In the genomic region with DNA sequence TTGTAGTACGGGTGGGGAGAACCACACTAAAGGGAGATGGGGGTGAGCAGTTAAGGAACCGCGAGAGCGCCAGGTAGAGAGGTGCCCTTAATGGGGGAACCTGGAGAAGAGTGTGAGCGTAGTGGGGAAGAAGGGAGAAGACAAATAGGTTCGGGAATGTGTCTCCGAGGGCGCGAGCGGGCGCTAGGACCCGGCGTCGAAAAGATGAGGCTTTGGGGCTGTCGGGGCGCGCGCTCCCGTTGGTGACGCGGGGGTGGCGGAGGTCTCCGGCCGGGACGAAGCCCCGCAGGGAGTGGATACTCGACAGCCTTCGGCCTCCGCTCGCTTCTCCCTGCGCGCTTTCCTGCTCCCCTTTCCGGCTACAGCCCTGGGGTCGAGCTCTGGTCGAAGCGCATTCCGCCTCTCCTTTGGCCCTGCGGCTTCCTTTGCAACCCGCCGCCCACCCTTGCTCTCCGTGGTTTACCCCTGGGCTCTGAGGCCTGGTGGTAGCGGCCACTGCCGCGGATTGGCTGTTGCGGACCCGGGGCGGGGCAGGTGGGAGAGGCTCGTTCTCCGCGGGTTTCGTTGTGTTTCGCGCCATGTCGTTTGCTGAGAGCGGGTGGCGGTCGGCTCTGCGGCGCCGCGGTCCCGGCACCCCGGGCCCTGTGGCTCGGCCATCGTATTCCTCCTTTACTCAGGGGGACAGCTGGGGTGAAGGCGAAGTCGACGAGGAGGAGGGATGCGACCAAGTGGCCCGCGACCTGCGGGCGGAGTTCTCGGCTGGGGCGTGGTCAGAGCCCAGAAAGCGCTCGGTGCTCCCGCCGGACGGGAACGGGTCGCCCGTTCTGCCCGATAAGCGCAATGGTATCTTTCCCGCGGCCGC, we compare ENCODE assay signal across 1 cellular context.
TF ChIP-seq lines count a peak whose summit lies in the region.

Gene ARL6IP6, plus strand, starts transcription at position 574 of the 862 bp plus-strand sequence. Its CDS starts 5 bp downstream, at position 579.

TF ChIP-seq in HepG2, 621 proteins besides CTCF, POLR2A, EP300 and RAD21 (continued from another document and continues in another):
- TF ChIP-seq, protein P1, sequence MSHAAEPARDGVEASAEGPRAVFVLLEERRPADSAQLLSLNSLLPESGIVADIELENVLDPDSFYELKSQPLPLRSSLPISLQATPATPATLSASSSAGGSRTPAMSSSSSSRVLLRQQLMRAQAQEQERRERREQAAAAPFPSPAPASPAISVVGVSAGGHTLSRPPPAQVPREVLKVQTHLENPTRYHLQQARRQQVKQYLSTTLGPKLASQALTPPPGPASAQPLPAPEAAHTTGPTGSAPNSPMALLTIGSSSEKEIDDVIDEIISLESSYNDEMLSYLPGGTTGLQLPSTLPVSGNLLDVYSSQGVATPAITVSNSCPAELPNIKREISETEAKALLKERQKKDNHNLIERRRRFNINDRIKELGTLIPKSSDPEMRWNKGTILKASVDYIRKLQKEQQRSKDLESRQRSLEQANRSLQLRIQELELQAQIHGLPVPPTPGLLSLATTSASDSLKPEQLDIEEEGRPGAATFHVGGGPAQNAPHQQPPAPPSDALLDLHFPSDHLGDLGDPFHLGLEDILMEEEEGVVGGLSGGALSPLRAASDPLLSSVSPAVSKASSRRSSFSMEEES (CRISPR knock-in tag; IDR thresholded peaks at IDR 0.05): no peak
- TF ChIP-seq ZNF510 (CRISPR knock-in tag; IDR thresholded peaks at IDR 0.05; ENCODE audit: low read depth): peak; percentile 69; the same call in 1 of the 2 replicates
- TF ChIP-seq, protein P2, sequence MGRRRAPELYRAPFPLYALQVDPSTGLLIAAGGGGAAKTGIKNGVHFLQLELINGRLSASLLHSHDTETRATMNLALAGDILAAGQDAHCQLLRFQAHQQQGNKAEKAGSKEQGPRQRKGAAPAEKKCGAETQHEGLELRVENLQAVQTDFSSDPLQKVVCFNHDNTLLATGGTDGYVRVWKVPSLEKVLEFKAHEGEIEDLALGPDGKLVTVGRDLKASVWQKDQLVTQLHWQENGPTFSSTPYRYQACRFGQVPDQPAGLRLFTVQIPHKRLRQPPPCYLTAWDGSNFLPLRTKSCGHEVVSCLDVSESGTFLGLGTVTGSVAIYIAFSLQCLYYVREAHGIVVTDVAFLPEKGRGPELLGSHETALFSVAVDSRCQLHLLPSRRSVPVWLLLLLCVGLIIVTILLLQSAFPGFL (CRISPR knock-in tag; IDR thresholded peaks at IDR 0.05): 0 out of 2 replicates have a peak, but pooled peaks have one; percentile 18
- TF ChIP-seq ZXDC (CRISPR knock-in tag; IDR thresholded peaks at IDR 0.05): peak; percentile 88
- TF ChIP-seq SIN3B (IDR thresholded peaks at IDR 0.05; ENCODE audit: low read length): peak; percentile 77
- no peak for TF ChIP-seq JUND (CRISPR knock-in tag; IDR thresholded peaks at IDR 0.05)
- TF ChIP-seq ZNF484 (CRISPR knock-in tag; IDR thresholded peaks at IDR 0.05; ENCODE audit: borderline replicate concordance, low read depth): no peak
- TF ChIP-seq ZBTB37 (CRISPR knock-in tag; IDR thresholded peaks at IDR 0.05): 0 out of 2 replicates have a peak, but pooled peaks have one; percentile 64
- TF ChIP-seq GLMP (CRISPR knock-in tag; IDR thresholded peaks at IDR 0.05; ENCODE audit: borderline replicate concordance): no peak; the same call in 1 of the 2 replicates
- TF ChIP-seq RFXANK (CRISPR knock-in tag; IDR thresholded peaks at IDR 0.05): no peak
- peak; percentile 79; the same call in 1 of the 2 replicates for TF ChIP-seq CREBL2 (CRISPR knock-in tag; IDR thresholded peaks at IDR 0.05; ENCODE audit: borderline replicate concordance)
- no peak for TF ChIP-seq ATM (IDR thresholded peaks at IDR 0.05; ENCODE audit: borderline replicate concordance)
- peak; percentile 81; the same call in 1 of the 2 replicates for TF ChIP-seq FOXJ3 (CRISPR knock-in tag; IDR thresholded peaks at IDR 0.05; ENCODE audit: borderline replicate concordance)
- peak; percentile 39; the same call in 1 of the 2 replicates for TF ChIP-seq ZNF703 (CRISPR knock-in tag; IDR thresholded peaks at IDR 0.05; ENCODE audit: borderline replicate concordance)
- TF ChIP-seq ZSCAN5A (CRISPR knock-in tag; IDR thresholded peaks at IDR 0.05; ENCODE audit: borderline replicate concordance): peak; percentile 87
- TF ChIP-seq PRDM4 (CRISPR knock-in tag; IDR thresholded peaks at IDR 0.05; ENCODE audit: borderline replicate concordance): no peak
- peak; percentile 92 for TF ChIP-seq ZNF777 (CRISPR knock-in tag; IDR thresholded peaks at IDR 0.05)
- TF ChIP-seq, protein P3, sequence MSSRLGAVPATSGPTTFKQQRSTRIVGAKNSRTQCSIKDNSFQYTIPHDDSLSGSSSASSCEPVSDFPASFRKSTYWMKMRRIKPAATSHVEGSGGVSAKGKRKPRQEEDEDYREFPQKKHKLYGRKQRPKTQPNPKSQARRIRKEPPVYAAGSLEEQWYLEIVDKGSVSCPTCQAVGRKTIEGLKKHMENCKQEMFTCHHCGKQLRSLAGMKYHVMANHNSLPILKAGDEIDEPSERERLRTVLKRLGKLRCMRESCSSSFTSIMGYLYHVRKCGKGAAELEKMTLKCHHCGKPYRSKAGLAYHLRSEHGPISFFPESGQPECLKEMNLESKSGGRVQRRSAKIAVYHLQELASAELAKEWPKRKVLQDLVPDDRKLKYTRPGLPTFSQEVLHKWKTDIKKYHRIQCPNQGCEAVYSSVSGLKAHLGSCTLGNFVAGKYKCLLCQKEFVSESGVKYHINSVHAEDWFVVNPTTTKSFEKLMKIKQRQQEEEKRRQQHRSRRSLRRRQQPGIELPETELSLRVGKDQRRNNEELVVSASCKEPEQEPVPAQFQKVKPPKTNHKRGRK (CRISPR knock-in tag; IDR thresholded peaks at IDR 0.05): no peak
- TF ChIP-seq FOXK1 (CRISPR knock-in tag; IDR thresholded peaks at IDR 0.05; ENCODE audit: borderline replicate concordance, low read depth): no peak
- TF ChIP-seq HNRNPK (IDR thresholded peaks at IDR 0.05; ENCODE audit: low read depth, low read length, poor library complexity, severe bottlenecking): peak; percentile 46
- peak; percentile 87 for TF ChIP-seq ZNF430 (CRISPR knock-in tag; IDR thresholded peaks at IDR 0.05)
- TF ChIP-seq RBM22 (optimal IDR thresholded peaks at IDR 0.05; ENCODE audit: low read length): no peak
- TF ChIP-seq, protein P4, sequence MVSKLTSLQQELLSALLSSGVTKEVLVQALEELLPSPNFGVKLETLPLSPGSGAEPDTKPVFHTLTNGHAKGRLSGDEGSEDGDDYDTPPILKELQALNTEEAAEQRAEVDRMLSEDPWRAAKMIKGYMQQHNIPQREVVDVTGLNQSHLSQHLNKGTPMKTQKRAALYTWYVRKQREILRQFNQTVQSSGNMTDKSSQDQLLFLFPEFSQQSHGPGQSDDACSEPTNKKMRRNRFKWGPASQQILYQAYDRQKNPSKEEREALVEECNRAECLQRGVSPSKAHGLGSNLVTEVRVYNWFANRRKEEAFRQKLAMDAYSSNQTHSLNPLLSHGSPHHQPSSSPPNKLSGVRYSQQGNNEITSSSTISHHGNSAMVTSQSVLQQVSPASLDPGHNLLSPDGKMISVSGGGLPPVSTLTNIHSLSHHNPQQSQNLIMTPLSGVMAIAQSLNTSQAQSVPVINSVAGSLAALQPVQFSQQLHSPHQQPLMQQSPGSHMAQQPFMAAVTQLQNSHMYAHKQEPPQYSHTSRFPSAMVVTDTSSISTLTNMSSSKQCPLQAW (CRISPR knock-in tag; IDR thresholded peaks at IDR 0.05): peak; percentile 62; the same call in 1 of the 2 replicates
- TF ChIP-seq, protein P5, sequence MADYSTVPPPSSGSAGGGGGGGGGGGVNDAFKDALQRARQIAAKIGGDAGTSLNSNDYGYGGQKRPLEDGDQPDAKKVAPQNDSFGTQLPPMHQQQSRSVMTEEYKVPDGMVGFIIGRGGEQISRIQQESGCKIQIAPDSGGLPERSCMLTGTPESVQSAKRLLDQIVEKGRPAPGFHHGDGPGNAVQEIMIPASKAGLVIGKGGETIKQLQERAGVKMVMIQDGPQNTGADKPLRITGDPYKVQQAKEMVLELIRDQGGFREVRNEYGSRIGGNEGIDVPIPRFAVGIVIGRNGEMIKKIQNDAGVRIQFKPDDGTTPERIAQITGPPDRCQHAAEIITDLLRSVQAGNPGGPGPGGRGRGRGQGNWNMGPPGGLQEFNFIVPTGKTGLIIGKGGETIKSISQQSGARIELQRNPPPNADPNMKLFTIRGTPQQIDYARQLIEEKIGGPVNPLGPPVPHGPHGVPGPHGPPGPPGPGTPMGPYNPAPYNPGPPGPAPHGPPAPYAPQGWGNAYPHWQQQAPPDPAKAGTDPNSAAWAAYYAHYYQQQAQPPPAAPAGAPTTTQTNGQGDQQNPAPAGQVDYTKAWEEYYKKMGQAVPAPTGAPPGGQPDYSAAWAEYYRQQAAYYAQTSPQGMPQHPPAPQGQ (CRISPR knock-in tag; IDR thresholded peaks at IDR 0.05; ENCODE audit: borderline replicate concordance): no peak
- TF ChIP-seq ZNF224 (CRISPR knock-in tag; IDR thresholded peaks at IDR 0.05): peak; percentile 98
- TF ChIP-seq PHF20 (CRISPR knock-in tag; IDR thresholded peaks at IDR 0.05): peak; percentile 71
- TF ChIP-seq, protein P6, sequence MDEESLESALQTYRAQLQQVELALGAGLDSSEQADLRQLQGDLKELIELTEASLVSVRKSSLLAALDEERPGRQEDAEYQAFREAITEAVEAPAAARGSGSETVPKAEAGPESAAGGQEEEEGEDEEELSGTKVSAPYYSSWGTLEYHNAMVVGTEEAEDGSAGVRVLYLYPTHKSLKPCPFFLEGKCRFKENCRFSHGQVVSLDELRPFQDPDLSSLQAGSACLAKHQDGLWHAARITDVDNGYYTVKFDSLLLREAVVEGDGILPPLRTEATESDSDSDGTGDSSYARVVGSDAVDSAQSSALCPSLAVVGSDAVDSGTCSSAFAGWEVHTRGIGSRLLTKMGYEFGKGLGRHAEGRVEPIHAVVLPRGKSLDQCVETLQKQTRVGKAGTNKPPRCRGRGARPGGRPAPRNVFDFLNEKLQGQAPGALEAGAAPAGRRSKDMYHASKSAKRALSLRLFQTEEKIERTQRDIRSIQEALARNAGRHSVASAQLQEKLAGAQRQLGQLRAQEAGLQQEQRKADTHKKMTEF (CRISPR knock-in tag; IDR thresholded peaks at IDR 0.05): peak; percentile 71
- no peak for TF ChIP-seq CENPX (CRISPR knock-in tag; IDR thresholded peaks at IDR 0.05)
